4 cellular contexts compared by ENCODE assay signal in the genomic region with DNA sequence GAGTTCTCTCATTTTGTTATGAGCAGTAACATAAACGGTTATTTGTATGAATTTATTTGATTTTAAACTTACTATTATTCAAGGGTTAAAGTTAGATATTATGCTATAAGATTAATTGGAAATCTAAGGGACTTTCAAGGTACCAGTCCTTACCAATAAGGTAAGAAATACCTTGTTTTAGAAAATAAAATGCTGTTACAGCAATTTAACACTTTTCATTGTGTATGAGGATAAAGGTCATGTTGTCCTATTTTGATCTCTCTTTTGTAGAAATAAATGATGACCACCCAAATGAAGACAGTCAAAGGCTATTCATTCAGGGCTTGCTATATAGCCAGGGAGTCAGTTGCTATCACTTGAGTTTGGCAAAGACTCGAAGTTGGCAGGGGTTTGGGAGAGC.
TF ChIP-seq lines count a peak whose summit lies in the region.

No MANE protein-coding gene starts in this region.

TF ChIP-seq in HepG2, 621 proteins besides CTCF, POLR2A, EP300 and RAD21:
- TF ChIP-seq MAFF (IDR thresholded peaks at IDR 0.05; ENCODE audit: low read depth, low read length) (peak; percentile 78), MAFK (conservative IDR thresholded peaks at IDR 0.05 in 1 of 2, IDR thresholded peaks at IDR 0.05 in 1 of 2; ENCODE audit: low read length in 2 of 2) (peak; percentile 71 to 83), ISL2 (CRISPR knock-in tag; IDR thresholded peaks at IDR 0.05) (no peak)
TF ChIP-seq in HepG2: peak in this region for 2.

TF ChIP-seq in A549, 52 proteins besides CTCF, POLR2A, EP300 and RAD21:
- no peak for TF ChIP-seq TFCP2L1 (CRISPR knock-in tag; IDR thresholded peaks at IDR 0.05)
- TF ChIP-seq EHMT2 (IDR thresholded peaks at IDR 0.05; ENCODE audit: low read depth): no peak
- no peak for TF ChIP-seq NFE2L2 (conservative IDR thresholded peaks at IDR 0.05; ENCODE audit: low read length)
- TF ChIP-seq MAFK (IDR thresholded peaks at IDR 0.05; ENCODE audit: partially characterized antibody): peak; percentile 81
- TF ChIP-seq ZSCAN20 (CRISPR knock-in tag; IDR thresholded peaks at IDR 0.05): no peak
- TF ChIP-seq POLR2AphosphoS2 (conservative IDR thresholded peaks at IDR 0.05; ENCODE audit: low read length): no peak
- TF ChIP-seq RNF2 (IDR thresholded peaks at IDR 0.05; ENCODE audit: borderline replicate concordance, low read depth): no peak

TF ChIP-seq in IMR-90, 13 proteins besides CTCF, POLR2A, EP300 and RAD21:
- TF ChIP-seq RFX5 (IDR thresholded peaks at IDR 0.05; ENCODE audit: low read depth, low read length) (no peak), MAFK (IDR thresholded peaks at IDR 0.05; ENCODE audit: low read depth, low read length) (peak; percentile 48; the same call in 1 of the 2 replicates)

TF ChIP-seq in K562, 482 proteins besides CTCF, POLR2A, EP300 and RAD21:
- TF ChIP-seq SMARCA5 (IDR thresholded peaks at IDR 0.05): no peak
- no peak for TF ChIP-seq RFX5 (IDR thresholded peaks at IDR 0.05; ENCODE audit: low read depth, low read length)
- TF ChIP-seq MAFG (tag; conservative IDR thresholded peaks at IDR 0.05): 0 out of 2 replicates have a peak, but pooled peaks have one; percentile 4
- TF ChIP-seq, protein P1, sequence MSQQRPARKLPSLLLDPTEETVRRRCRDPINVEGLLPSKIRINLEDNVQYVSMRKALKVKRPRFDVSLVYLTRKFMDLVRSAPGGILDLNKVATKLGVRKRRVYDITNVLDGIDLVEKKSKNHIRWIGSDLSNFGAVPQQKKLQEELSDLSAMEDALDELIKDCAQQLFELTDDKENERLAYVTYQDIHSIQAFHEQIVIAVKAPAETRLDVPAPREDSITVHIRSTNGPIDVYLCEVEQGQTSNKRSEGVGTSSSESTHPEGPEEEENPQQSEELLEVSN (IDR thresholded peaks at IDR 0.05; ENCODE audit: borderline replicate concordance in 1 of 2, extremely low read depth in 1 of 2, insufficient read depth in 1 of 2, insufficient read length in 1 of 2, low read depth in 1 of 2, low read length in 1 of 2, poor library complexity in 1 of 2, severe bottlenecking in 1 of 2): no peak
- no peak for TF ChIP-seq CBX1 (IDR thresholded peaks at IDR 0.05; ENCODE audit: low read depth)
- peak; percentile 58; the same call in 1 of the 2 replicates for TF ChIP-seq ZNF316 (IDR thresholded peaks at IDR 0.05)
